Comparison of ENCODE assay signal across 16 cellular contexts in genomic region chr14:32104803-32105202, GRCh38.
"Had no signal": no experiment of that assay in that cellular context is flagged by ENCODE, and none has a peak within 500 bp of the region (broad histone marks: within the 10 kb centered on the region; RNA-seq: fewer than 3 reads in every experiment).

No MANE protein-coding gene starts in this region.

- H3K27me3 Mint-ChIP-seq: activated B cell treated with CpG ODN at 0.5 μM for 24 hours; activated CD4-positive, alpha-beta T cell treated with anti-CD3 and anti-CD28 coated beads, Interleukin-2, amount 10 ng/mL, durations not matched to agents 7 days and 5 days; activated naive CD4-positive, alpha-beta T cell treated with anti-CD3 and anti-CD28 coated beads, Interleukin-2, amount 50 U/mL, for 24 hours; naive B cell; T-helper 17 cell; type B pancreatic cell had no signal

- H3K4me3 Mint-ChIP-seq: activated B cell treated with CpG ODN at 0.5 μM for 24 hours; activated CD4-positive, alpha-beta T cell treated with anti-CD3 and anti-CD28 coated beads, Interleukin-2, amount 10 ng/mL, durations not matched to agents 7 days and 5 days; activated naive CD4-positive, alpha-beta T cell treated with anti-CD3 and anti-CD28 coated beads, Interleukin-2, amount 50 U/mL, for 24 hours; T-helper 17 cell; type B pancreatic cell had no signal

- H3K4me3 ChIP-seq: body of pancreas, dorsolateral prefrontal cortex, esophagus squamous epithelium, gastroesophageal sphincter, skin epidermis had no signal

- H3K27ac ChIP-seq: body of pancreas, esophagus squamous epithelium, gastroesophageal sphincter, skin epidermis had no signal

- ATAC-seq: body of pancreas, gastroesophageal sphincter, T-helper 17 cell had no signal

- H3K9me3 ChIP-seq: body of pancreas, esophagus squamous epithelium, gastroesophageal sphincter had no signal

- H3K4me1 ChIP-seq: body of pancreas had no signal

- H3K27ac Mint-ChIP-seq: activated B cell treated with CpG ODN at 0.5 μM for 24 hours; activated CD4-positive, alpha-beta T cell treated with anti-CD3 and anti-CD28 coated beads, Interleukin-2, amount 10 ng/mL, durations not matched to agents 7 days and 5 days; activated naive CD4-positive, alpha-beta T cell treated with anti-CD3 and anti-CD28 coated beads, Interleukin-2, amount 50 U/mL, for 24 hours; type B pancreatic cell had no signal

- DNase-seq: activated B cell treated with CpG ODN at 0.5 μM for 24 hours; activated CD4-positive, alpha-beta T cell treated with anti-CD3 and anti-CD28 coated beads, Interleukin-2, amount 10 ng/mL, durations not matched to agents 7 days and 5 days; activated T-cell treated with anti-CD3 and anti-CD28 coated beads for 4 hours; amniotic stem cell; body of pancreas; dorsolateral prefrontal cortex; esophagus squamous epithelium; kidney; midbrain; naive B cell; stimulated activated naive CD4-positive, alpha-beta T cell; T-helper 17 cell had no signal

- H3K27me3 ChIP-seq: body of pancreas, dorsolateral prefrontal cortex, esophagus squamous epithelium, gastroesophageal sphincter had no signal

- H3K9me3 Mint-ChIP-seq: activated B cell treated with CpG ODN at 0.5 μM for 24 hours; activated CD4-positive, alpha-beta T cell treated with anti-CD3 and anti-CD28 coated beads, Interleukin-2, amount 10 ng/mL, durations not matched to agents 7 days and 5 days; activated naive CD4-positive, alpha-beta T cell treated with anti-CD3 and anti-CD28 coated beads, Interleukin-2, amount 50 U/mL, for 24 hours; naive B cell; type B pancreatic cell had no signal
